In the genomic region with DNA sequence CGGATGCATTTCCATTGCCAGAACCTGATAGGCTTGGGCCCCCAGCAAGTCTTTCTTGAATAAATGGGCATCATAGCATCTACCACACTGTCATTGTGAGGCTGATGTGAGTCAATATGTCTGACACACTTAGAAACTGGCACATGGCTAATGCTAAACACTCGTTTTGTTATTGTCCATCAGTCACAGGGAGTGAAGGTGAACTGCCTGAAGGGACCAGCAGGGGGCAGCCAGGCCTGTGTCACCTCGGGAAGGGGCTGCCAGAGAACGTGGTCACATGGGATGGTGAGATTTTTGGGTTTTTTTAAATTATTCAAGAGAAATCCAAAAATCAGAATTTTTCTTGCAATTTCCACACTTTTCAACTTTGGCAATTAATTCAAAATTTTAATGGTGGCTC, we compare ENCODE assay signal across 9 cellular contexts. TPM values are rescaled to one million over a fixed set of nuclear protein-coding genes. Genes with fewer than 3 reads are reported as not detected.
DNase-seq lines count a peak whose midpoint lies in the region; ATAC-seq and TF ChIP-seq lines count a peak whose summit lies in the region.
"Had no signal": no experiment of that assay in that cellular context is flagged by ENCODE, and none has a peak within 500 bp of the region (broad histone marks: within the 10 kb centered on the region; RNA-seq: fewer than 3 reads in every experiment).

No MANE protein-coding gene starts in this region.

- H3K4me3 ChIP-seq in adipocyte (ENCODE audit: low read length): no peak overlapping the region
- no peak overlapping the region for H3K4me3 ChIP-seq in left lung

- H3K9ac ChIP-seq in adipocyte (ENCODE audit: low read length): no peak overlapping the region

- H3K9me3 ChIP-seq in adipocyte (ENCODE audit: control insufficient read depth, low read length) (no peaks in the 10 kb centered on the region), left lung (no peaks in the 10 kb centered on the region)

- TF ChIP-seq CTCF in left lung (IDR thresholded peaks at IDR 0.05): peak; percentile 26 to 59

- H3K36me3 ChIP-seq in adipocyte (ENCODE audit: control insufficient read depth, insufficient read depth, low read length, severe bottlenecking): no peaks in the 10 kb centered on the region
- H3K36me3 ChIP-seq in left lung: no peaks in the 10 kb centered on the region

- ATAC-seq in HG02759 (IDR thresholded peaks at IDR 0.05; ENCODE audit: unreplicated experiment): peak; percentile 58
- ATAC-seq in left lung: peak; percentile 57

- no peak overlapping the region for H3K27ac ChIP-seq in left lung

- DNase-seq in Daoy (ENCODE audit: low read depth) (peak; percentile 55), adipocyte (ENCODE audit: low read depth) (peak; percentile 51), left lung (no peak), middle frontal gyrus (ENCODE audit: extremely low spot score, low spot score) (no peak), cerebellar nuclear complex (lab: John Stamatoyannopoulos, UW) (no peak), NCI-H748 treated with DMSO at 0.1 percent for 48 hours (lab: John Stamatoyannopoulos, UW) (no peak), NK-92 (lab: John Stamatoyannopoulos, UW; ENCODE audit: unreplicated experiment) (no peak)

- intact Hi-C loops in left lung (cut with DNase I): no loop called here

- H3K4me1 ChIP-seq in adipocyte (ENCODE audit: control insufficient read depth, insufficient read depth, low read length) (peaks cover 13% of the 10 kb centered on the region), left lung (no peaks in the 10 kb centered on the region)

- H3K27me3 ChIP-seq in adipocyte (replicated peaks; ENCODE audit: control insufficient read depth, insufficient read depth, low read length) (no peaks in the 10 kb centered on the region), left lung (peaks cover 0 to 33% of the 10 kb centered on the region in 2 donors)

RNA-seq across cellular contexts. Expression of a gene that starts 0.8 kb away (rescaled TPM):
- not detected in 2 replicates for total RNA-seq in Daoy (2014; rRNA removed; shearing (Covaris generic))
- total RNA-seq in left lung: under 1 TPM; 0.47 to 0.50 TPM
- total RNA-seq: LHCN-M2 had no signal

Comparison
In these comparisons a context has a peak if more than half of its experiments do, and no peak if none do; other contexts are left out.
1. DNase-seq: peak in Daoy (single experiment) and adipocyte (single experiment); none in left lung (0 of 2), middle frontal gyrus (single experiment), cerebellar nuclear complex (0 of 2), NCI-H748 treated with DMSO at 0.1 percent for 48 hours (single experiment) and NK-92 (single experiment).